Comparison of ENCODE assay signal across 1 cellular context in the genomic region with DNA sequence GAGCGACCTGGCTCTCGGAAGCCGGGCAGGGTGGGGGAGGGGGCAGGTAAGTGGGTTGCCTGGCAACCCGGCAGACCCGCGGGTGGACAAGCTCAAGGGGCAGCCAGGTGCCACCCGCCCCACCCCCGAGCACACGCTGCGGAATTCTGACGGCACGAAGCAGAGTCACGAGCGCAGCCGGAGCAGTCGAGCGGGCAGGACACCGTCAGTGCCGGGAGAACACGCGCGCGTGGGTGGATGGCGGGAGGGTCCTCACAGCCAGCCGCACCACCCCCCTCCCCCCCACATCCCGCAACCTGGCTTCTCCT.
TF ChIP-seq lines count a peak whose summit lies in the region.

No MANE protein-coding gene starts in this region.

TF ChIP-seq in H1, 55 proteins besides CTCF, POLR2A, EP300 and RAD21 (continued from another document):
- TF ChIP-seq KDM1A (IDR thresholded peaks at IDR 0.05; ENCODE audit: borderline replicate concordance, low read length) (0 out of 2 replicates have a peak, but pooled peaks have one; percentile 27), CTBP2 (IDR thresholded peaks at IDR 0.05; ENCODE audit: borderline replicate concordance, insufficient read depth, insufficient read length, low read length) (no peak), HDAC2 (IDR thresholded peaks at IDR 0.05; ENCODE audit: borderline replicate concordance in 1 of 2, low read depth in 2 of 2, low read length in 2 of 2) (0 out of 4 replicates have a peak, but pooled peaks of 1 of the 2 experiments have one; percentile 31)
TF ChIP-seq in H1: peak in this region for 7.
